Comparison of ENCODE assay signal across 13 cellular contexts in genomic region chr1:219659005-219659632, GRCh38. TPM values are rescaled to one million over a fixed set of nuclear protein-coding genes. Genes with fewer than 3 reads are reported as not detected.
DNase-seq lines count a peak whose midpoint lies in the region; ATAC-seq lines count a peak whose summit lies in the region.
"Had no signal": no experiment of that assay in that cellular context is flagged by ENCODE, and none has a peak within 500 bp of the region (broad histone marks: within the 10 kb centered on the region; RNA-seq: fewer than 3 reads in every experiment).

No MANE protein-coding gene starts in this region.

- H3K27ac Mint-ChIP-seq in activated T-cell treated with anti-CD3 and anti-CD28 coated beads, Interleukin-2, amount 50 U/mL, for 24 hours: no peak overlapping the region
- H3K27ac Mint-ChIP-seq: activated naive CD4-positive, alpha-beta T cell treated with anti-CD3 and anti-CD28 coated beads, Interleukin-2, amount 50 U/mL, for 24 hours; WTC11 had no signal

- in situ Hi-C loops in HAP-1 (cut with MboI; ENCODE audit: low sequenced_read_pairs): loop anchor here (10.0 kb wide), 1 partner anchor 146 kb away; no protein-coding TSS in a partner anchor

- H3K9me3 ChIP-seq in HAP-1: no peaks in the 10 kb centered on the region

- H3K4me1 ChIP-seq in HAP-1: peaks cover 15% of the 10 kb centered on the region

- ATAC-seq in GM19468 (IDR thresholded peaks at IDR 0.05; ENCODE audit: extremely low read depth, unreplicated experiment) (peak; percentile 40), HG03280 (IDR thresholded peaks at IDR 0.05; ENCODE audit: unreplicated experiment) (peak; percentile 62), left colon (no peak)
- ATAC-seq: WTC11 had no signal

- no peak overlapping the region for H3K4me3 Mint-ChIP-seq in activated T-cell treated with anti-CD3 and anti-CD28 coated beads, Interleukin-2, amount 50 U/mL, for 24 hours
- H3K4me3 Mint-ChIP-seq: activated naive CD4-positive, alpha-beta T cell treated with anti-CD3 and anti-CD28 coated beads, Interleukin-2, amount 50 U/mL, for 24 hours; WTC11 had no signal

- peaks cover 38% of the 10 kb centered on the region for H3K27me3 Mint-ChIP-seq in activated T-cell treated with anti-CD3 and anti-CD28 coated beads, Interleukin-2, amount 50 U/mL, for 24 hours

- no peaks in the 10 kb centered on the region for H3K36me3 Mint-ChIP-seq in activated T-cell treated with anti-CD3 and anti-CD28 coated beads, Interleukin-2, amount 50 U/mL, for 24 hours (ENCODE audit: low read depth)
- H3K36me3 Mint-ChIP-seq: activated naive CD4-positive, alpha-beta T cell treated with anti-CD3 and anti-CD28 coated beads, Interleukin-2, amount 50 U/mL, for 24 hours; WTC11 had no signal

- no peaks in the 10 kb centered on the region for H3K27me3 ChIP-seq in HAP-1 (ENCODE audit: low read depth)

- intact Hi-C loops in left colon (cut with DNase I, micrococcal nuclease): no loop called here

- DNase-seq in Ammon's horn (ENCODE audit: low spot score) (peak; percentile 30), astrocyte of the hippocampus (ENCODE audit: low read depth, low spot score) (peak; percentile 53), HAP-1 (ENCODE audit: low spot score in 2 of 2) (no peak), left colon (no peak), D341Med (ENCODE audit: low spot score) (no peak)
- DNase-seq in activated T-cell treated with anti-CD3 and anti-CD28 coated beads, Interleukin-2, amount 50 U/mL, for 24 hours: no peak
- DNase-seq: kidney had no signal

- no peaks in the 10 kb centered on the region for H3K36me3 ChIP-seq in HAP-1 (replicated peaks)

- H3K4me3 ChIP-seq in HAP-1: no peak overlapping the region

- no peaks in the 10 kb centered on the region for H3K9me3 Mint-ChIP-seq in activated T-cell treated with anti-CD3 and anti-CD28 coated beads, Interleukin-2, amount 50 U/mL, for 24 hours
- H3K9me3 Mint-ChIP-seq: activated naive CD4-positive, alpha-beta T cell treated with anti-CD3 and anti-CD28 coated beads, Interleukin-2, amount 50 U/mL, for 24 hours had no signal

- H3K4me1 Mint-ChIP-seq in activated T-cell treated with anti-CD3 and anti-CD28 coated beads, Interleukin-2, amount 50 U/mL, for 24 hours (ENCODE audit: low read depth): peaks cover 3% of the 10 kb centered on the region
- H3K4me1 Mint-ChIP-seq: activated naive CD4-positive, alpha-beta T cell treated with anti-CD3 and anti-CD28 coated beads, Interleukin-2, amount 50 U/mL, for 24 hours had no signal

RNA-seq across cellular contexts. Expression of gene ZC3H11B, which starts 46.2 kb away (rescaled TPM):
- total RNA-seq in left colon: not detected
- total RNA-seq: HT1080, renal cortical epithelial cell had no signal

Comparison
In these comparisons a context has a peak if more than half of its experiments do, and no peak if none do; other contexts are left out.
1. DNase-seq: peak in Ammon's horn (single experiment) and astrocyte of the hippocampus (single experiment); none in HAP-1 (0 of 2), activated T-cell treated with anti-CD3 and anti-CD28 coated beads, Interleukin-2, amount 50 U/mL, for 24 hours (single experiment), left colon (0 of 2) and D341Med (single experiment).